1 cellular context compared by ENCODE assay signal in genomic region chr15:43329960-43330779, GRCh38.
TF ChIP-seq lines count a peak whose summit lies in the region.

A gene with protein sequence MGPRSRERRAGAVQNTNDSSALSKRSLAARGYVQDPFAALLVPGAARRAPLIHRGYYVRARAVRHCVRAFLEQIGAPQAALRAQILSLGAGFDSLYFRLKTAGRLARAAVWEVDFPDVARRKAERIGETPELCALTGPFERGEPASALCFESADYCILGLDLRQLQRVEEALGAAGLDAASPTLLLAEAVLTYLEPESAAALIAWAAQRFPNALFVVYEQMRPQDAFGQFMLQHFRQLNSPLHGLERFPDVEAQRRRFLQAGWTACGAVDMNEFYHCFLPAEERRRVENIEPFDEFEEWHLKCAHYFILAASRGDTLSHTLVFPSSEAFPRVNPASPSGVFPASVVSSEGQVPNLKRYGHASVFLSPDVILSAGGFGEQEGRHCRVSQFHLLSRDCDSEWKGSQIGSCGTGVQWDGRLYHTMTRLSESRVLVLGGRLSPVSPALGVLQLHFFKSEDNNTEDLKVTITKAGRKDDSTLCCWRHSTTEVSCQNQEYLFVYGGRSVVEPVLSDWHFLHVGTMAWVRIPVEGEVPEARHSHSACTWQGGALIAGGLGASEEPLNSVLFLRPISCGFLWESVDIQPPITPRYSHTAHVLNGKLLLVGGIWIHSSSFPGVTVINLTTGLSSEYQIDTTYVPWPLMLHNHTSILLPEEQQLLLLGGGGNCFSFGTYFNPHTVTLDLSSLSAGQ (minus strand): TSS chr15:43330573. CDS start chr15:43330489, 84 bp downstream.

TF ChIP-seq in GM12878, 131 proteins besides CTCF, POLR2A, EP300 and RAD21 (continued from another document and continues in another):
- TF ChIP-seq SKIL (IDR thresholded peaks at IDR 0.05; ENCODE audit: low read depth, poor library complexity, severe bottlenecking) (no peak), SIN3A (IDR thresholded peaks at IDR 0.05; ENCODE audit: low read depth, low read length) (0 out of 2 replicates have a peak, but pooled peaks have one; percentile 48), CEBPB (IDR thresholded peaks at IDR 0.05; ENCODE audit: borderline replicate concordance in 1 of 2, low read depth in 2 of 2, low read length in 2 of 2) (no peak), TCF12 (IDR thresholded peaks at IDR 0.05; ENCODE audit: low read depth, low read length) (0 out of 2 replicates have a peak, but pooled peaks have one; percentile 53), ESRRA (IDR thresholded peaks at IDR 0.05; ENCODE audit: low read length) (no peak), FOXK2 (IDR thresholded peaks at IDR 0.05) (peak; percentile 42; the same call in 1 of the 2 replicates), NFIC (IDR thresholded peaks at IDR 0.05; ENCODE audit: low read depth, low read length) (no peak), GATAD2B (conservative IDR thresholded peaks at IDR 0.05; ENCODE audit: low read depth) (peak; percentile 86), NFYA (IDR thresholded peaks at IDR 0.05; ENCODE audit: borderline replicate concordance, low read depth, low read length) (no peak), SMARCA5 (IDR thresholded peaks at IDR 0.05) (no peak; the same call in 1 of the 2 replicates), RUNX3 (IDR thresholded peaks at IDR 0.05; ENCODE audit: low read length) (peak; percentile 73), HDAC2 (IDR thresholded peaks at IDR 0.05) (no peak; the same call in 1 of the 2 replicates), PAX8 (IDR thresholded peaks at IDR 0.05) (no peak), ZNF687 (IDR thresholded peaks at IDR 0.05) (peak; percentile 96), TBL1XR1 (IDR thresholded peaks at IDR 0.05; ENCODE audit: low read depth, low read length) (no peak), CREM (IDR thresholded peaks at IDR 0.05; ENCODE audit: low read depth) (peak; percentile 84), MYB (IDR thresholded peaks at IDR 0.05; ENCODE audit: borderline replicate concordance, low read depth, low read length) (no peak), LARP7 (IDR thresholded peaks at IDR 0.05) (peak; percentile 81; the same call in 1 of the 2 replicates), EGR1 (IDR thresholded peaks at IDR 0.05; ENCODE audit: borderline replicate concordance in 1 of 2, low read depth in 2 of 2, low read length in 2 of 2) (peak in 1 of 2 experiments; percentile 51; a peak in 1 of 3 replicates), POLR2AphosphoS2 (IDR thresholded peaks at IDR 0.05; ENCODE audit: low read depth, low read length) (peak; percentile 51; the same call in 1 of the 2 replicates), PAX5 (IDR thresholded peaks at IDR 0.05; ENCODE audit: borderline replicate concordance, low read depth, low read length) (no peak), SRF (IDR thresholded peaks at IDR 0.05; ENCODE audit: low read depth in 2 of 2, low read length in 2 of 2) (no peak), SMAD5 (IDR thresholded peaks at IDR 0.05; ENCODE audit: low read depth) (peak; percentile 91), USF1 (IDR thresholded peaks at IDR 0.05; ENCODE audit: borderline replicate concordance, extremely low read length, insufficient read depth, low read depth, low read length) (no peak), CHD1 (IDR thresholded peaks at IDR 0.05; ENCODE audit: low read depth, low read length) (no peak), RBBP5 (conservative IDR thresholded peaks at IDR 0.05) (no peak; the same call in 1 of the 2 replicates), BCL3 (IDR thresholded peaks at IDR 0.05; ENCODE audit: borderline replicate concordance, insufficient read depth, low read depth, low read length, poor library complexity, severe bottlenecking) (no peak), NR2C1 (IDR thresholded peaks at IDR 0.05) (no peak; the same call in 1 of the 2 replicates), NBN (IDR thresholded peaks at IDR 0.05) (peak; percentile 70; the same call in 1 of the 2 replicates), NR2F1 (conservative IDR thresholded peaks at IDR 0.05) (peak; percentile 73), TCF3 (IDR thresholded peaks at IDR 0.05; ENCODE audit: borderline replicate concordance, insufficient read depth, low read depth, low read length) (peak; percentile 63; the same call in 1 of the 2 replicates), NR2C2 (IDR thresholded peaks at IDR 0.05; ENCODE audit: borderline replicate concordance, control insufficient read depth, insufficient read length, low read depth) (no peak), SREBF2 (IDR thresholded peaks at IDR 0.05; ENCODE audit: low read length) (peak; percentile 74), HDAC6 (IDR thresholded peaks at IDR 0.05; ENCODE audit: unreplicated experiment) (peak; percentile 95), IRF3 (IDR thresholded peaks at IDR 0.05) (no peak), CHD2 (IDR thresholded peaks at IDR 0.05; ENCODE audit: borderline replicate concordance, low read depth, low read length) (peak; percentile 26; the same call in 1 of the 2 replicates), HCFC1 (IDR thresholded peaks at IDR 0.05; ENCODE audit: low read length) (peak; percentile 44), WRNIP1 (IDR thresholded peaks at IDR 0.05; ENCODE audit: borderline replicate concordance, low read depth, low read length) (no peak), SMAD1 (IDR thresholded peaks at IDR 0.05; ENCODE audit: low read depth, partially characterized antibody) (no peak), RCOR1 (conservative IDR thresholded peaks at IDR 0.05; ENCODE audit: low read depth, low read length) (no peak), HDGF (IDR thresholded peaks at IDR 0.05) (peak; percentile 13; the same call in 1 of the 2 replicates)
- TF ChIP-seq, protein P1, sequence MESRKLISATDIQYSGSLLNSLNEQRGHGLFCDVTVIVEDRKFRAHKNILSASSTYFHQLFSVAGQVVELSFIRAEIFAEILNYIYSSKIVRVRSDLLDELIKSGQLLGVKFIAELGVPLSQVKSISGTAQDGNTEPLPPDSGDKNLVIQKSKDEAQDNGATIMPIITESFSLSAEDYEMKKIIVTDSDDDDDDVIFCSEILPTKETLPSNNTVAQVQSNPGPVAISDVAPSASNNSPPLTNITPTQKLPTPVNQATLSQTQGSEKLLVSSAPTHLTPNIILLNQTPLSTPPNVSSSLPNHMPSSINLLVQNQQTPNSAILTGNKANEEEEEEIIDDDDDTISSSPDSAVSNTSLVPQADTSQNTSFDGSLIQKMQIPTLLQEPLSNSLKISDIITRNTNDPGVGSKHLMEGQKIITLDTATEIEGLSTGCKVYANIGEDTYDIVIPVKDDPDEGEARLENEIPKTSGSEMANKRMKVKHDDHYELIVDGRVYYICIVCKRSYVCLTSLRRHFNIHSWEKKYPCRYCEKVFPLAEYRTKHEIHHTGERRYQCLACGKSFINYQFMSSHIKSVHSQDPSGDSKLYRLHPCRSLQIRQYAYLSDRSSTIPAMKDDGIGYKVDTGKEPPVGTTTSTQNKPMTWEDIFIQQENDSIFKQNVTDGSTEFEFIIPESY (IDR thresholded peaks at IDR 0.05): no peak
- TF ChIP-seq, protein P2, sequence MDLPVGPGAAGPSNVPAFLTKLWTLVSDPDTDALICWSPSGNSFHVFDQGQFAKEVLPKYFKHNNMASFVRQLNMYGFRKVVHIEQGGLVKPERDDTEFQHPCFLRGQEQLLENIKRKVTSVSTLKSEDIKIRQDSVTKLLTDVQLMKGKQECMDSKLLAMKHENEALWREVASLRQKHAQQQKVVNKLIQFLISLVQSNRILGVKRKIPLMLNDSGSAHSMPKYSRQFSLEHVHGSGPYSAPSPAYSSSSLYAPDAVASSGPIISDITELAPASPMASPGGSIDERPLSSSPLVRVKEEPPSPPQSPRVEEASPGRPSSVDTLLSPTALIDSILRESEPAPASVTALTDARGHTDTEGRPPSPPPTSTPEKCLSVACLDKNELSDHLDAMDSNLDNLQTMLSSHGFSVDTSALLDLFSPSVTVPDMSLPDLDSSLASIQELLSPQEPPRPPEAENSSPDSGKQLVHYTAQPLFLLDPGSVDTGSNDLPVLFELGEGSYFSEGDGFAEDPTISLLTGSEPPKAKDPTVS (IDR thresholded peaks at IDR 0.05; ENCODE audit: low read depth, low read length): no peak
- TF ChIP-seq, protein P3, sequence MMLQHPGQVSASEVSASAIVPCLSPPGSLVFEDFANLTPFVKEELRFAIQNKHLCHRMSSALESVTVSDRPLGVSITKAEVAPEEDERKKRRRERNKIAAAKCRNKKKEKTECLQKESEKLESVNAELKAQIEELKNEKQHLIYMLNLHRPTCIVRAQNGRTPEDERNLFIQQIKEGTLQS (IDR thresholded peaks at IDR 0.05; ENCODE audit: borderline replicate concordance, extremely low read depth, low read depth, low read length): no peak
- TF ChIP-seq, protein P4, sequence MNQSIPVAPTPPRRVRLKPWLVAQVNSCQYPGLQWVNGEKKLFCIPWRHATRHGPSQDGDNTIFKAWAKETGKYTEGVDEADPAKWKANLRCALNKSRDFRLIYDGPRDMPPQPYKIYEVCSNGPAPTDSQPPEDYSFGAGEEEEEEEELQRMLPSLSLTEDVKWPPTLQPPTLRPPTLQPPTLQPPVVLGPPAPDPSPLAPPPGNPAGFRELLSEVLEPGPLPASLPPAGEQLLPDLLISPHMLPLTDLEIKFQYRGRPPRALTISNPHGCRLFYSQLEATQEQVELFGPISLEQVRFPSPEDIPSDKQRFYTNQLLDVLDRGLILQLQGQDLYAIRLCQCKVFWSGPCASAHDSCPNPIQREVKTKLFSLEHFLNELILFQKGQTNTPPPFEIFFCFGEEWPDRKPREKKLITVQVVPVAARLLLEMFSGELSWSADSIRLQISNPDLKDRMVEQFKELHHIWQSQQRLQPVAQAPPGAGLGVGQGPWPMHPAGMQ (IDR thresholded peaks at IDR 0.05; ENCODE audit: borderline replicate concordance): no peak
